ENCODE assay signal across 9 cellular contexts in genomic region chr10:96288151-96288621, GRCh38. TPM values are rescaled to one million over a fixed set of nuclear protein-coding genes. Genes with fewer than 3 reads are reported as not detected.
A peak's percentile ranks its signal among the peaks of the same experiment; 100 is the strongest.
DNase-seq lines count a peak whose midpoint lies in the region; ATAC-seq and TF ChIP-seq lines count a peak whose summit lies in the region.
"Had no signal": no experiment of that assay in that cellular context is flagged by ENCODE, and none has a peak within 500 bp of the region (broad histone marks: within the 10 kb centered on the region; RNA-seq: fewer than 3 reads in every experiment).

No MANE protein-coding gene starts in this region.

- no peak for TF ChIP-seq CTCF in ascending aorta (IDR thresholded peaks at IDR 0.05)

- H3K27me3 ChIP-seq in BLaER1, result no peaks in the 10 kb centered on the region
- H3K27me3 ChIP-seq in ascending aorta, result no peaks in the 10 kb centered on the region

- H3K4me1 ChIP-seq in BLaER1, result peaks cover 97% of the 10 kb centered on the region
- peaks cover 4 to 10% of the 10 kb centered on the region in 2 donors for H3K4me1 ChIP-seq in ascending aorta

- DNase-seq in ascending aorta (ENCODE audit: low spot score in 2 of 2), result no peak
- no peak for DNase-seq in iPS-NIHi7 (ENCODE audit: extremely low spot score)
- DNase-seq in Right ventricle myocardium inferior (ENCODE audit: missing footprints), result no peak
- no peak for DNase-seq in hippocampal formation (lab: John Stamatoyannopoulos, UW)
- DNase-seq in DMS 273 treated with DMSO at 0.1 percent for 48 hours (lab: John Stamatoyannopoulos, UW), result no peak
- DNase-seq: WERI-Rb-1 had no signal

- no peaks in the 10 kb centered on the region for H4K20me1 ChIP-seq in BLaER1

- peak; percentile 44 for ATAC-seq in GM19025 (IDR thresholded peaks at IDR 0.05; ENCODE audit: low read depth, unreplicated experiment)
- peak; percentile 61 for ATAC-seq in HG03066 (IDR thresholded peaks at IDR 0.05; ENCODE audit: low read depth, unreplicated experiment)
- no peak for ATAC-seq in Right ventricle myocardium inferior

- H3K9me3 ChIP-seq in BLaER1 (peaks cover 2% of the 10 kb centered on the region; the same call in 1 of the 2 replicates), ascending aorta (no peaks in the 10 kb centered on the region)

- peak overlapping the region; percentile 97 for H3K4me2 ChIP-seq in BLaER1

- peak overlapping the region; percentile 76 for H3K9ac ChIP-seq in BLaER1

- H3K36me3 ChIP-seq in BLaER1, result 0 out of 2 replicates have a peak, but pooled peaks cover under 1% of the 10 kb centered on the region
- no peaks in the 10 kb centered on the region for H3K36me3 ChIP-seq in ascending aorta
- H3K36me3 ChIP-seq: WERI-Rb-1 had no signal

- H3K27ac ChIP-seq in BLaER1 (peak overlapping the region; percentile 91), ascending aorta (peak overlapping the region; percentile 74 to 81)
- H3K27ac ChIP-seq: WERI-Rb-1 had no signal

- peak overlapping the region; percentile 55 for H3K4me3 ChIP-seq in BLaER1
- peak overlapping the region in 1 of 2 donors; percentile 32 for H3K4me3 ChIP-seq in ascending aorta

- intact Hi-C loops in ascending aorta (cut with DNase I) (loop anchor here (10.0 kb wide), 2 partner anchors 297 to 383 kb away; partner anchors contain the start of genes CC2D2B and TM9SF3), Right ventricle myocardium inferior (cut with DNase I) (no loop called here)

RNA-seq across cellular contexts. Expression of gene DNTT, which starts 16.0 kb away (rescaled TPM):
- total RNA-seq in ascending aorta, result not detected
- not detected for total RNA-seq in Right ventricle myocardium inferior

RNA-seq across cellular contexts. Expression of gene BLNK, which starts 16.8 kb away (rescaled TPM):
- total RNA-seq in ascending aorta (not detected), Right ventricle myocardium inferior (1.4 TPM)
